In genomic region chr3:69425249-69425648, GRCh38 we compare ENCODE assay signal across 8 cellular contexts. TPM values are rescaled to one million over a fixed set of nuclear protein-coding genes. Genes with fewer than 3 reads are reported as not detected.
A peak's percentile ranks its signal among the peaks of the same experiment; 100 is the strongest.
DNase-seq lines count a peak whose midpoint lies in the region; ATAC-seq and TF ChIP-seq lines count a peak whose summit lies in the region.

No MANE protein-coding gene starts in this region.

- TF ChIP-seq CTCF in AG09309 (IDR thresholded peaks at IDR 0.05; ENCODE audit: control insufficient read depth, insufficient read depth, low read depth, low read length, missing control alignments), result peak; percentile 74
- peak; percentile 55; the same call in 1 of the 2 replicates for TF ChIP-seq CTCF in PC-9 (conservative IDR thresholded peaks at IDR 0.05)
- peak in 55 of 56 donors; percentile 27 to 73 (median 54) for TF ChIP-seq CTCF in dorsolateral prefrontal cortex (IDR thresholded peaks at IDR 0.05 in 54 of 56, conservative IDR thresholded peaks at IDR 0.05 in 2 of 56; ENCODE audit: low read depth in 1 of 56, partially characterized antibody in 56 of 56)

- H3K4me1 Mint-ChIP-seq in naive thymus-derived CD4-positive, alpha-beta T cell, result peaks cover 0 to 5% (median 0%) of the 10 kb centered on the region in 7 donors

- no peak overlapping the region for H3K4me2 ChIP-seq in PC-9

- POLR2A ChIA-PET in PC-9 (lab: Charles Lee; ENCODE audit: unreplicated experiment), result interaction anchor here (0.6 to 0.9 kb wide), 2 partner anchors 70 to 370 kb away, joined by 4 to 5 read pairs; no protein-coding TSS in a partner anchor
- POLR2A ChIA-PET in naive thymus-derived CD4-positive, alpha-beta T cell (lab: Charles Lee), result no interaction called here

- no peak overlapping the region for H3K27ac ChIP-seq in PC-9
- peak overlapping the region in 8 of 59 donors; percentile 12 to 53 (median 32) for H3K27ac ChIP-seq in dorsolateral prefrontal cortex
- no peak overlapping the region for H3K27ac ChIP-seq in naive thymus-derived CD4-positive, alpha-beta T cell (ENCODE audit: low read depth, low read length)

- H3K27ac Mint-ChIP-seq in naive thymus-derived CD4-positive, alpha-beta T cell, result no peak overlapping the region

- no peak overlapping the region for H3K4me3 Mint-ChIP-seq in naive thymus-derived CD4-positive, alpha-beta T cell

- no peaks in the 10 kb centered on the region for H3F3A ChIP-seq in PC-9 (ENCODE audit: insufficient read depth, low read depth)

- no peak overlapping the region for H2AFZ ChIP-seq in PC-9

- H3K27me3 ChIP-seq in PC-9 (ENCODE audit: insufficient read depth, low read depth), result no peaks in the 10 kb centered on the region
- peaks cover 0 to 2% (median 0%) of the 10 kb centered on the region in 45 donors for H3K27me3 ChIP-seq in dorsolateral prefrontal cortex
- no peaks in the 10 kb centered on the region for H3K27me3 ChIP-seq in naive thymus-derived CD4-positive, alpha-beta T cell (ENCODE audit: control insufficient read depth in 2 of 2, insufficient read depth in 2 of 2, low read length in 2 of 2)

- ATAC-seq in GM18499 (IDR thresholded peaks at IDR 0.05; ENCODE audit: insufficient read depth, unreplicated experiment), result peak; percentile 68
- ATAC-seq in HG02938 (IDR thresholded peaks at IDR 0.05; ENCODE audit: unreplicated experiment), result peak; percentile 90
- ATAC-seq in naive thymus-derived CD4-positive, alpha-beta T cell, result no peak

- H3K9me3 ChIP-seq in PC-9 (ENCODE audit: insufficient read depth, low read depth), result no peaks in the 10 kb centered on the region
- no peaks in the 10 kb centered on the region for H3K9me3 ChIP-seq in naive thymus-derived CD4-positive, alpha-beta T cell (ENCODE audit: control insufficient read depth in 2 of 3, low read length in 3 of 3)

- DNase-seq in AG09309 (ENCODE audit: low read depth) (no peak), PC-9 (peak in 1 of 2 experiments; percentile 34), dorsolateral prefrontal cortex (peak in 1 of 10 donors; percentile 26), NOMO-1 (lab: John Stamatoyannopoulos, UW; ENCODE audit: unreplicated experiment in 2 of 2) (no peak), NCI-H187 (lab: John Stamatoyannopoulos, UW) (no peak)
- peak in 5 of 9 donors; percentile 3 to 20 (median 10) for DNase-seq in naive thymus-derived CD4-positive, alpha-beta T cell

- no TSS peak for BruUV-seq in PC-9 (replicated peaks; lab: Mats Ljungman, UMichigan)

- no peaks in the 10 kb centered on the region for H3K36me3 ChIP-seq in PC-9 (ENCODE audit: low read depth)
- no peaks in the 10 kb centered on the region for H3K36me3 ChIP-seq in naive thymus-derived CD4-positive, alpha-beta T cell (ENCODE audit: control insufficient read depth in 2 of 3, insufficient read depth in 3 of 3, low read length in 3 of 3)

- H3K79me2 ChIP-seq in PC-9 (ENCODE audit: low read depth), result no peaks in the 10 kb centered on the region

- H4K20me1 ChIP-seq in PC-9 (ENCODE audit: insufficient read depth), result no peaks in the 10 kb centered on the region

- intact Hi-C loops in PC-9 (cut with micrococcal nuclease; ENCODE audit: unreplicated experiment), result loop anchor here (1.0 to 10.0 kb wide), 4 partner anchors 103 to 520 kb away; no protein-coding TSS in a partner anchor
- intact Hi-C loops in dorsolateral prefrontal cortex (cut with DNase I), result loop anchor here (5.0 kb wide), 2 partner anchors 118 to 263 kb away; no protein-coding TSS in a partner anchor
- intact Hi-C loops in naive thymus-derived CD4-positive, alpha-beta T cell (cut with micrococcal nuclease), result loop anchor here (1.0 to 5.0 kb wide), 5 partner anchors 101 to 412 kb away; partner anchors contain the start of gene EOGT (in 1 of the 2)

- CTCF ChIA-PET in PC-9 (lab: Charles Lee), result no interaction called here
- CTCF ChIA-PET in naive thymus-derived CD4-positive, alpha-beta T cell (lab: Charles Lee), result interaction anchor here (0.9 kb wide), 1 partner anchor 120 kb away, joined by 4 read pairs; no protein-coding TSS in a partner anchor

- H3K4me3 ChIP-seq in AG09309 (ENCODE audit: control insufficient read depth, low read depth, low read length) (no peak overlapping the region), PC-9 (no peak overlapping the region), dorsolateral prefrontal cortex (no peak overlapping the region)
- H3K4me3 ChIP-seq in naive thymus-derived CD4-positive, alpha-beta T cell (ENCODE audit: low read length), result no peak overlapping the region

- peaks cover 0 to 1% (median 0%) of the 10 kb centered on the region in 11 donors for H3K9me3 Mint-ChIP-seq in naive thymus-derived CD4-positive, alpha-beta T cell

- H3K36me3 Mint-ChIP-seq in naive thymus-derived CD4-positive, alpha-beta T cell, result no peaks in the 10 kb centered on the region

- no peaks in the 10 kb centered on the region for H3K9me2 ChIP-seq in PC-9 (ENCODE audit: insufficient read depth)

- H3K4me1 ChIP-seq in PC-9 (replicated peaks; ENCODE audit: insufficient read depth), result no peaks in the 10 kb centered on the region
- H3K4me1 ChIP-seq in naive thymus-derived CD4-positive, alpha-beta T cell (ENCODE audit: control insufficient read depth in 2 of 2, insufficient read depth in 2 of 2, low read length in 2 of 2), result no peaks in the 10 kb centered on the region

- H3K27me3 Mint-ChIP-seq in naive thymus-derived CD4-positive, alpha-beta T cell, result peaks cover 0 to 4% (median 0%) of the 10 kb centered on the region in 5 donors

RNA-seq across cellular contexts. Expression of gene FRMD4B, which starts 39.4 kb away (rescaled TPM):
- 7.6 and 10.2 TPM in 2 replicates for total RNA-seq in PC-9 (2021)
- total RNA-seq in dorsolateral prefrontal cortex, result 100 to 1,000 TPM in 5 of 120 experiments, 10 to 100 TPM in 114, 1 to 10 TPM in 1; 9.0 to 172 (median 40.6) TPM
- total RNA-seq in naive thymus-derived CD4-positive, alpha-beta T cell, result 10 to 100 TPM in 2 of 5 experiments, 1 to 10 TPM in 3; 3.0 to 32.2 (median 6.5) TPM
- under 1 TPM in 1 of 2 donors, not detected in 1; 0.59 TPM for polyA plus RNA-seq in naive thymus-derived CD4-positive, alpha-beta T cell

Comparison
In these comparisons a context has a peak if more than half of its experiments do, and no peak if none do; other contexts are left out.
1. DNase-seq: peak in naive thymus-derived CD4-positive, alpha-beta T cell (5 of 9); none in AG09309 (single experiment), NOMO-1 (0 of 2) and NCI-H187 (0 of 2).
2. Peak in every context shown above with its lines, with median percentiles within 50 percentile points of each other: CTCF ChIP-seq.